In genomic region chr2:65097844-65098243, GRCh38 we compare ENCODE assay signal across 26 cellular contexts. TPM values are rescaled to one million over a fixed set of nuclear protein-coding genes. Genes with fewer than 3 reads are reported as not detected.
DNase-seq lines count a peak whose midpoint lies in the region; ATAC-seq, FAIRE-seq and TF ChIP-seq lines count a peak whose summit lies in the region.
"Had no signal": no experiment of that assay in that cellular context is flagged by ENCODE, and none has a peak within 500 bp of the region (broad histone marks: within the 10 kb centered on the region; RNA-seq: fewer than 3 reads in every experiment).

No MANE protein-coding gene starts in this region.

- FAIRE-seq in G401.6 (lab: Jason Lieb, UNC) (peak; percentile 63), kidney (lab: Jason Lieb, UNC) (peak; percentile 25)
- FAIRE-seq: GM18507, HTR-8/SVneo had no signal

- H3K36me3 Mint-ChIP-seq in activated T-helper 1 cell treated with anti-CD3 and anti-CD28 coated beads, Interleukin-12 subunit alpha, Interleukin-12 subunit beta, Interleukin-2, Interleukin-4 antibody, amounts not matched to agents 30 ng/mL and 10 ng/mL and 1 ng/mL, durations not matched to agents 14 hours and 24 hours and 36 hours (ENCODE audit: low read depth): peaks cover 34% of the 10 kb centered on the region
- peaks cover 73% of the 10 kb centered on the region for H3K36me3 Mint-ChIP-seq in CD8-positive, alpha-beta T cell

- H3K27ac ChIP-seq in kidney (ENCODE audit: low read depth in 2 of 2, low read length in 2 of 2) (no peak overlapping the region), Peyer's patch (no peak overlapping the region)
- no peak overlapping the region for H3K27ac ChIP-seq in CD8-positive, alpha-beta T cell (ENCODE audit: low read depth, low read length)
- H3K27ac ChIP-seq: 22Rv1 had no signal

- peak overlapping the region; percentile 44 for H3K27ac Mint-ChIP-seq in activated T-helper 1 cell treated with anti-CD3 and anti-CD28 coated beads, Interleukin-12 subunit alpha, Interleukin-12 subunit beta, Interleukin-2, Interleukin-4 antibody, amounts not matched to agents 30 ng/mL and 10 ng/mL and 1 ng/mL, durations not matched to agents 14 hours and 24 hours and 36 hours
- H3K27ac Mint-ChIP-seq in CD8-positive, alpha-beta T cell: no peak overlapping the region

- TF ChIP-seq CTCF in kidney (IDR thresholded peaks at IDR 0.05; ENCODE audit: borderline replicate concordance, extremely low read depth, insufficient read depth): no peak
- TF ChIP-seq CTCF in CD8-positive, alpha-beta T cell (IDR thresholded peaks at IDR 0.05): no peak
- TF ChIP-seq CTCF in Peyer's patch (IDR thresholded peaks at IDR 0.05): no peak

- no peak for ATAC-seq in CD8-positive, alpha-beta T cell

- H3K4me1 Mint-ChIP-seq in activated T-helper 1 cell treated with anti-CD3 and anti-CD28 coated beads, Interleukin-12 subunit alpha, Interleukin-12 subunit beta, Interleukin-2, Interleukin-4 antibody, amounts not matched to agents 30 ng/mL and 10 ng/mL and 1 ng/mL, durations not matched to agents 14 hours and 24 hours and 36 hours (ENCODE audit: low read depth): peaks cover 6% of the 10 kb centered on the region
- H3K4me1 Mint-ChIP-seq in CD8-positive, alpha-beta T cell (ENCODE audit: low read depth): peaks cover 23% of the 10 kb centered on the region

- intact Hi-C loops in activated T-helper 1 cell treated with anti-CD3 and anti-CD28 coated beads, Interleukin-12 subunit alpha, Interleukin-12 subunit beta, Interleukin-2, Interleukin-4 antibody, amounts not matched to agents 30 ng/mL and 10 ng/mL and 1 ng/mL, durations not matched to agents 14 hours and 24 hours and 36 hours (cut with micrococcal nuclease): no loop called here
- intact Hi-C loops in kidney (cut with DNase I): no loop called here
- intact Hi-C loops in CD8-positive, alpha-beta T cell (cut with DNase I, micrococcal nuclease): no loop called here

- H3K4me3 Mint-ChIP-seq in activated T-helper 1 cell treated with anti-CD3 and anti-CD28 coated beads, Interleukin-12 subunit alpha, Interleukin-12 subunit beta, Interleukin-2, Interleukin-4 antibody, amounts not matched to agents 30 ng/mL and 10 ng/mL and 1 ng/mL, durations not matched to agents 14 hours and 24 hours and 36 hours: no peak overlapping the region
- H3K4me3 Mint-ChIP-seq in CD8-positive, alpha-beta T cell: no peak overlapping the region
- H3K4me3 Mint-ChIP-seq: CD8-positive, alpha-beta memory T cell; IgD-negative memory B cell had no signal

- no peaks in the 10 kb centered on the region for H3K27me3 Mint-ChIP-seq in activated T-helper 1 cell treated with anti-CD3 and anti-CD28 coated beads, Interleukin-12 subunit alpha, Interleukin-12 subunit beta, Interleukin-2, Interleukin-4 antibody, amounts not matched to agents 30 ng/mL and 10 ng/mL and 1 ng/mL, durations not matched to agents 14 hours and 24 hours and 36 hours (ENCODE audit: insufficient read depth)
- no peaks in the 10 kb centered on the region for H3K27me3 Mint-ChIP-seq in CD8-positive, alpha-beta T cell (ENCODE audit: low read depth)
- H3K27me3 Mint-ChIP-seq: CD8-positive, alpha-beta memory T cell; IgD-negative memory B cell had no signal

- H3K4me1 ChIP-seq in kidney (ENCODE audit: control insufficient read depth in 1 of 2, insufficient read depth in 1 of 2, low read depth in 1 of 2, low read length in 2 of 2) (no peaks in the 10 kb centered on the region), Peyer's patch (peaks cover 0 to 16% (median 0%) of the 10 kb centered on the region in 4 donors)
- H3K4me1 ChIP-seq in CD8-positive, alpha-beta T cell (ENCODE audit: insufficient read depth, low read length): no peaks in the 10 kb centered on the region

- H3K27me3 ChIP-seq in CD8-positive, alpha-beta T cell (ENCODE audit: insufficient read depth, low read length): no peaks in the 10 kb centered on the region
- no peaks in the 10 kb centered on the region for H3K27me3 ChIP-seq in Peyer's patch

- H3K9me3 ChIP-seq in kidney (ENCODE audit: control insufficient read depth in 1 of 2, low read length in 2 of 2) (no peaks in the 10 kb centered on the region), Peyer's patch (no peaks in the 10 kb centered on the region)
- H3K9me3 ChIP-seq in CD8-positive, alpha-beta T cell (ENCODE audit: low read length): no peaks in the 10 kb centered on the region

- no peaks in the 10 kb centered on the region for H3K9me3 Mint-ChIP-seq in activated T-helper 1 cell treated with anti-CD3 and anti-CD28 coated beads, Interleukin-12 subunit alpha, Interleukin-12 subunit beta, Interleukin-2, Interleukin-4 antibody, amounts not matched to agents 30 ng/mL and 10 ng/mL and 1 ng/mL, durations not matched to agents 14 hours and 24 hours and 36 hours
- H3K9me3 Mint-ChIP-seq in CD8-positive, alpha-beta T cell: no peaks in the 10 kb centered on the region

- H3K36me3 ChIP-seq in kidney (ENCODE audit: control insufficient read depth in 1 of 2, insufficient read depth in 2 of 2, low read length in 2 of 2) (peaks cover under 1 to 16% of the 10 kb centered on the region in 2 donors), Peyer's patch (peaks cover 0 to 92% (median 0%) of the 10 kb centered on the region in 3 donors)
- H3K36me3 ChIP-seq in CD8-positive, alpha-beta T cell (ENCODE audit: insufficient read depth, low read length): peaks cover 11% of the 10 kb centered on the region

- POLR2A ChIA-PET in CD8-positive, alpha-beta T cell (lab: Charles Lee): no interaction called here

- DNase-seq in NCI-H1105 treated with DMSO at 0.1 percent for 48 hours (lab: John Stamatoyannopoulos, UW): peak; percentile 24
- DNase-seq in NCI-H1105 (lab: John Stamatoyannopoulos, UW): no peak
- DNase-seq in activated T-helper 1 cell treated with anti-CD3 and anti-CD28 coated beads, Interleukin-12 subunit alpha, Interleukin-12 subunit beta, Interleukin-2, Interleukin-4 antibody, amounts not matched to agents 30 ng/mL and 10 ng/mL and 1 ng/mL, durations not matched to agents 14 hours and 24 hours and 36 hours (ENCODE audit: low spot score): no peak
- DNase-seq in kidney: no peak
- DNase-seq in CD8-positive, alpha-beta T cell: no peak
- no peak for DNase-seq in Peyer's patch
- no peak for DNase-seq in NCI-H748 (lab: John Stamatoyannopoulos, UW; ENCODE audit: unreplicated experiment)
- DNase-seq: AML-193; C1 segment of cervical spinal cord; Calu3; CD8-positive, alpha-beta memory T cell; DMS153; GDM1; Karpas-422; NCI-H1417 treated with DMSO at 0.1 percent for 48 hours; NCI-H187; NCI-H2107; NCI-H524 treated with DMSO at 0.1 percent for 48 hours; OCI-M1; RPMI8226; SHP77 had no signal

- CTCF ChIA-PET in CD8-positive, alpha-beta T cell (lab: Charles Lee): no interaction called here

- TF ChIP-seq POLR2A in Peyer's patch (IDR thresholded peaks at IDR 0.05): no peak

- no peak overlapping the region for H3K9ac ChIP-seq in kidney (ENCODE audit: low read length in 2 of 2)

- no peak overlapping the region for H3K4me3 ChIP-seq in kidney (ENCODE audit: low read length in 2 of 2)
- no peak overlapping the region for H3K4me3 ChIP-seq in CD8-positive, alpha-beta T cell (ENCODE audit: low read depth, low read length)
- H3K4me3 ChIP-seq in Peyer's patch: no peak overlapping the region

RNA-seq across cellular contexts. Expression of gene RAB1A, which starts 32.1 kb away (rescaled TPM):
- 73.4 and 81.6 TPM in 2 replicates for total RNA-seq in activated T-helper 1 cell treated with anti-CD3 and anti-CD28 coated beads, Interleukin-12 subunit alpha, Interleukin-12 subunit beta, Interleukin-2, Interleukin-4 antibody, amounts not matched to agents 30 ng/mL and 10 ng/mL and 1 ng/mL, durations not matched to agents 14 hours and 24 hours and 36 hours
- 166 TPM for total RNA-seq in kidney
- 194 TPM for polyA plus RNA-seq in kidney (ENCODE audit: insufficient read depth, low read depth, low replicate concordance)
- total RNA-seq in CD8-positive, alpha-beta T cell: 100 to 1,000 TPM; 101 to 103 TPM
- 100 to 1,000 TPM in 1 of 4 donors, 10 to 100 TPM in 3; 57.8 to 118 (median 84.7) TPM for total RNA-seq in Peyer's patch

RNA-seq across cellular contexts. Expression of gene CEP68, which starts 41.6 kb away (rescaled TPM):
- total RNA-seq in activated T-helper 1 cell treated with anti-CD3 and anti-CD28 coated beads, Interleukin-12 subunit alpha, Interleukin-12 subunit beta, Interleukin-2, Interleukin-4 antibody, amounts not matched to agents 30 ng/mL and 10 ng/mL and 1 ng/mL, durations not matched to agents 14 hours and 24 hours and 36 hours: 4.0 and 5.5 TPM in 2 replicates
- total RNA-seq in kidney (20.3 TPM), Peyer's patch (10 to 100 TPM in 3 of 4 donors, 1 to 10 TPM in 1; 5.4 to 18.2 (median 14.7) TPM)
- polyA plus RNA-seq in kidney (ENCODE audit: insufficient read depth, low read depth, low replicate concordance): 5.6 TPM
- 10 to 100 TPM; 19.9 to 20.5 TPM for total RNA-seq in CD8-positive, alpha-beta T cell
